In genomic region chr6:107716688-107717089, GRCh38 we compare ENCODE assay signal across 8 cellular contexts.
DNase-seq lines count a peak whose midpoint lies in the region; ATAC-seq and TF ChIP-seq lines count a peak whose summit lies in the region.

No MANE protein-coding gene starts in this region.

- ATAC-seq in left lobe of liver (peak; percentile 31), upper lobe of left lung (ENCODE audit: low FRiP score in 2 of 2) (peak in 1 of 2 donors; percentile 62), GM19463 (IDR thresholded peaks at IDR 0.05; ENCODE audit: unreplicated experiment) (no peak)

- intact Hi-C loops in PC-9 (cut with micrococcal nuclease; ENCODE audit: unreplicated experiment), result no loop called here

- DNase-seq in HAP-1 (ENCODE audit: low spot score in 2 of 2) (peak; percentile 5 to 45), PC-9 (peak; percentile 11 to 54), activated T-cell treated with anti-CD3 and anti-CD28 coated beads for 48 hours (ENCODE audit: low read depth) (peak; percentile 64), left lobe of liver (ENCODE audit: low spot score) (peak; percentile 33), upper lobe of left lung (peak; percentile 12 to 32), mesenteric fat pad (ENCODE audit: low spot score) (no peak)

- H4K20me1 ChIP-seq in DOHH2 (ENCODE audit: control insufficient read depth, insufficient read depth, low read depth, low read length), result no peaks in the 10 kb centered on the region
- H4K20me1 ChIP-seq in PC-9 (ENCODE audit: insufficient read depth), result no peaks in the 10 kb centered on the region

- H3K27ac ChIP-seq in DOHH2 (ENCODE audit: low read depth, low read length) (no peak overlapping the region), PC-9 (no peak overlapping the region), upper lobe of left lung (no peak overlapping the region)

- in situ Hi-C loops in HAP-1 (cut with MboI; ENCODE audit: low sequenced_read_pairs), result no loop called here

- H3K4me2 ChIP-seq in DOHH2 (ENCODE audit: low read length) (peak overlapping the region; percentile 54), PC-9 (peak overlapping the region; percentile 54)

- H3K9me2 ChIP-seq in DOHH2 (replicated peaks; ENCODE audit: control insufficient read depth, low read length), result no peaks in the 10 kb centered on the region
- H3K9me2 ChIP-seq in PC-9 (ENCODE audit: insufficient read depth), result 0 out of 2 replicates have a peak, but pooled peaks cover 5% of the 10 kb centered on the region

- H3K4me1 ChIP-seq in DOHH2 (ENCODE audit: control insufficient read depth, low read length) (peaks cover 29% of the 10 kb centered on the region), HAP-1 (no peaks in the 10 kb centered on the region), PC-9 (replicated peaks; ENCODE audit: insufficient read depth) (no peaks in the 10 kb centered on the region), upper lobe of left lung (peaks cover 6 to 17% (median 15%) of the 10 kb centered on the region in 4 donors)

- H3K79me2 ChIP-seq in DOHH2 (ENCODE audit: control insufficient read depth, low read length), result no peaks in the 10 kb centered on the region
- no peaks in the 10 kb centered on the region for H3K79me2 ChIP-seq in PC-9 (ENCODE audit: low read depth)

- H2AFZ ChIP-seq in PC-9, result peak overlapping the region; percentile 85

- 32 to 62% methylated on average over 4 to 9 of the region's 9 CpGs for WGBS in upper lobe of left lung, 2 donors

- POLR2A ChIA-PET in PC-9 (lab: Charles Lee; ENCODE audit: unreplicated experiment), result no interaction called here

- H3K4me3 ChIP-seq in DOHH2 (ENCODE audit: low read length) (peak overlapping the region; percentile 60), HAP-1 (no peak overlapping the region), PC-9 (peak overlapping the region; percentile 46; the same call in 1 of the 2 replicates), upper lobe of left lung (no peak overlapping the region)

- H3K9me3 ChIP-seq in DOHH2 (ENCODE audit: control insufficient read depth, insufficient read depth, low read length) (no peaks in the 10 kb centered on the region; the same call in 1 of the 2 replicates), HAP-1 (no peaks in the 10 kb centered on the region), PC-9 (ENCODE audit: insufficient read depth, low read depth) (no peaks in the 10 kb centered on the region), upper lobe of left lung (no peaks in the 10 kb centered on the region)

- no peaks in the 10 kb centered on the region for H3K36me3 ChIP-seq in DOHH2 (ENCODE audit: control insufficient read depth, low read length)
- H3K36me3 ChIP-seq in HAP-1 (replicated peaks), result no peaks in the 10 kb centered on the region
- H3K36me3 ChIP-seq in PC-9 (ENCODE audit: low read depth), result no peaks in the 10 kb centered on the region
- no peaks in the 10 kb centered on the region for H3K36me3 ChIP-seq in upper lobe of left lung

- CTCF ChIA-PET in PC-9 (lab: Charles Lee), result no interaction called here

- H3F3A ChIP-seq in DOHH2 (ENCODE audit: control insufficient read depth, insufficient read depth), result no peaks in the 10 kb centered on the region
- H3F3A ChIP-seq in PC-9 (ENCODE audit: insufficient read depth, low read depth), result no peaks in the 10 kb centered on the region

- no peak for TF ChIP-seq POLR2A in upper lobe of left lung (IDR thresholded peaks at IDR 0.05)

- TF ChIP-seq CTCF in DOHH2 (IDR thresholded peaks at IDR 0.05; ENCODE audit: low read depth, low read length, poor library complexity, severe bottlenecking), result no peak
- TF ChIP-seq CTCF in PC-9 (conservative IDR thresholded peaks at IDR 0.05), result no peak
- no peak for TF ChIP-seq CTCF in upper lobe of left lung (IDR thresholded peaks at IDR 0.05)

- H3K27me3 ChIP-seq in DOHH2 (ENCODE audit: control insufficient read depth, low read length) (peaks cover 2% of the 10 kb centered on the region; the same call in 1 of the 2 replicates), HAP-1 (ENCODE audit: low read depth) (no peaks in the 10 kb centered on the region), PC-9 (ENCODE audit: insufficient read depth, low read depth) (peaks cover 45% of the 10 kb centered on the region), upper lobe of left lung (no peaks in the 10 kb centered on the region)

- TF ChIP-seq EP300 in upper lobe of left lung (IDR thresholded peaks at IDR 0.05), result no peak

- no TSS peak for BruUV-seq in PC-9 (replicated peaks; lab: Mats Ljungman, UMichigan)

Comparison
In these comparisons a context has a peak if more than half of its experiments do, and no peak if none do; other contexts are left out.
1. H3K4me3 ChIP-seq: peak in DOHH2 (single experiment) and PC-9 (single experiment); none in HAP-1 (single experiment) and upper lobe of left lung (0 of 4).